34 cellular contexts compared by ENCODE assay signal in the genomic region with DNA sequence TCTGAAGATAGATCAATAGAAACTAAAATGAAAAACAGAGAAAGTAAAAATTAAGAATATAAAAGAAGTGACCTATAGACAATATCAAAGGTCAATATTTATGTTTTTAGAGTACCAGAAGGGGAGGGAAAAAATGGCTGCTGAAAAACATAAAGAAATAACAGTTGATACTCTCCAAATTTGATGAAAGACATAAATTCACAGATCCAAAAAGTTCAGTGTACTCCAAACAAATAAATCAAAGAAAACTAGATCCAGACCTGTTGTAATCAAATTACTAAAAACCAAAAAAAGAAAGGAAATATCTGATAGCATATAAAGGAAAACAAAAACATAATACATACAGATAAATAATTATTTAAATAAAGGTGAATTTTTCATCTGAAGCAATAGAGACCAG.
"Had no signal": no experiment of that assay in that cellular context is flagged by ENCODE, and none has a peak within 500 bp of the region (broad histone marks: within the 10 kb centered on the region; RNA-seq: fewer than 3 reads in every experiment).

No MANE protein-coding gene starts in this region.

- DNase-seq: Karpas-422, Kasumi-1, MG63, MM.1S, MV-4-11, NCI-H1048, NCI-H1092, NCI-H1092 treated with DMSO at 0.1 percent for 48 hours, NCI-H1105, NCI-H1105 treated with DMSO at 0.1 percent for 48 hours, NCI-H1417, NCI-H1417 treated with DMSO at 0.1 percent for 48 hours, NCI-H1436, NCI-H1436 treated with DMSO at 0.1 percent for 48 hours, NCI-H146, NCI-H1694, NCI-H1694 treated with DMSO at 0.1 percent for 48 hours, NCI-H187, NCI-H187 treated with DMSO at 0.1 percent for 48 hours, NCI-H1930, NCI-H2029, NCI-H2029 treated with DMSO at 0.1 percent for 48 hours, NCI-H2081, NCI-H2081 treated with DMSO at 0.1 percent for 48 hours, NCI-H2107, NCI-H2171, NCI-H2171 treated with DMSO at 0.1 percent for 48 hours, NCI-H2227 treated with DMSO at 0.1 percent for 48 hours, NCI-H226, NCI-H345, NCI-H446, NCI-H446 treated with DMSO at 0.1 percent for 48 hours, NCI-H510A, NCI-H510A treated with DMSO at 0.1 percent for 48 hours had no signal

- H3K36me3 ChIP-seq: MG63 had no signal

- H3K4me3 ChIP-seq: MG63 had no signal

- H3K27me3 ChIP-seq: MG63 had no signal
